ENCODE assay signal across 11 cellular contexts in the genomic region with DNA sequence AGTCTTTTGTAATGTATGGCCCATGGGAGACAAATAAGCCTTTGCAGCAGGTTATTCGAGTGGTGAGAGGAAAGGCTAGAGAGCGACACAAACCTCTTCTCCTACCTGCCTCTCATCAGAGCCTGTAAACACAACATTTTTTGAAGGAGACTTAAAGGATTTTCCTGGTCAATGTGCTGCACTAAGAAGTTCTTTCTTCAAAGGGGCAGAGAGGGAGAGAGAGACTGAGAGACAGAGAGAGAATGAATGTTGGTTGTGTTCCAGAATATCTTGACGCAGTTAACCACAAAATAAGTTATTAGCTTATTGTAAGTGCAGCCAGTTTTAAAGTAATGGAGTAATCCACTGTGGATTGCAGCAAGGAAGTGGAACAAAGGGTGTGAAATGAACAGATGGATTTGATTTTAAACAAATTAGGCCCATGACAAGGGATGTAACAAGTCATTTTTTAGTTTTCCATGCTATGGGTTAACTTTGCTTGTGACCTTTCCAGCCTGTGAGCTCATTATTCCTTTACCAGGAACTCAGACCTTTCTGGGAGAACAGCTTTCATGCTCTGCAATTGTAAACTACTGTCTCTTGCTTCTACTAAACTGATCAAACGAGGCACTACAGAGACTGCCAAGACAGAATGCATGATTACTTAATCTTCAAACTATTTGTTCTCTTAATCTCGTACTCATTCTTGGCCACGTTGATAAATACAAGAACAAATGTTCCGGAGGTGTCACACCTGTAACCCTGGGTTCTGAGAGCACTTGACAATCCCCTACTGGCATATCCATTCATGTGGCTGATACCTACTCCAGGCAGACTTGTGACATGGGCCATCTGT.
A peak's percentile ranks its signal among the peaks of the same experiment; 100 is the strongest.
DNase-seq lines count a peak whose midpoint lies in the region; FAIRE-seq and TF ChIP-seq lines count a peak whose summit lies in the region.
"Had no signal": no experiment of that assay in that cellular context is flagged by ENCODE, and none has a peak within 500 bp of the region (broad histone marks: within the 10 kb centered on the region; RNA-seq: fewer than 3 reads in every experiment).

No MANE protein-coding gene starts in this region.

- no peak overlapping the region for H3K4me3 ChIP-seq in endodermal cell (ENCODE audit: low read length)
- H3K4me3 ChIP-seq in mesendoderm (ENCODE audit: low read length): no peak overlapping the region

- no peak overlapping the region for H3K23ac ChIP-seq in mesendoderm (ENCODE audit: low read length)

- H4K8ac ChIP-seq in mesendoderm (ENCODE audit: low read depth, low read length): no peak overlapping the region

- peaks cover 3% of the 10 kb centered on the region for H3K27me3 Mint-ChIP-seq in endodermal cell (ENCODE audit: insufficient read depth)
- H3K27me3 Mint-ChIP-seq: activated naive CD4-positive, alpha-beta T cell treated with anti-CD3 and anti-CD28 coated beads, Interleukin-2, amount 10 ng/mL, durations not matched to agents 7 days and 5 days had no signal

- no peaks in the 10 kb centered on the region for H3K36me3 ChIP-seq in endodermal cell (ENCODE audit: control insufficient read depth, insufficient read depth, low read length)
- H3K36me3 ChIP-seq in mesendoderm (ENCODE audit: control insufficient read depth, insufficient read depth, low read length): no peaks in the 10 kb centered on the region

- H3K9me3 Mint-ChIP-seq in endodermal cell: no peaks in the 10 kb centered on the region
- H3K9me3 Mint-ChIP-seq: activated naive CD4-positive, alpha-beta T cell treated with anti-CD3 and anti-CD28 coated beads, Interleukin-2, amount 10 ng/mL, durations not matched to agents 7 days and 5 days had no signal

- H3K27ac Mint-ChIP-seq in endodermal cell: no peak overlapping the region
- H3K27ac Mint-ChIP-seq: activated naive CD4-positive, alpha-beta T cell treated with anti-CD3 and anti-CD28 coated beads, Interleukin-2, amount 10 ng/mL, durations not matched to agents 7 days and 5 days had no signal

- H3K4me1 ChIP-seq in endodermal cell (ENCODE audit: control insufficient read depth, insufficient read depth, low read length) (peaks cover 12% of the 10 kb centered on the region), mesendoderm (ENCODE audit: control insufficient read depth, low read depth, low read length) (no peaks in the 10 kb centered on the region)

- peak overlapping the region; percentile 15 for H3K18ac ChIP-seq in mesendoderm (ENCODE audit: low read length)

- H3K27ac ChIP-seq in endodermal cell (ENCODE audit: low read depth, low read length): peak overlapping the region; percentile 13
- H3K27ac ChIP-seq in mesendoderm (ENCODE audit: low read depth, low read length): no peak overlapping the region

- H3K27me3 ChIP-seq in endodermal cell (ENCODE audit: control insufficient read depth, insufficient read depth, low read length, poor library complexity, severe bottlenecking): no peaks in the 10 kb centered on the region
- H3K27me3 ChIP-seq in mesendoderm (ENCODE audit: insufficient read depth, low read length, poor library complexity): no peaks in the 10 kb centered on the region

- H3K4me1 Mint-ChIP-seq in endodermal cell: peaks cover 27% of the 10 kb centered on the region
- H3K4me1 Mint-ChIP-seq: activated naive CD4-positive, alpha-beta T cell treated with anti-CD3 and anti-CD28 coated beads, Interleukin-2, amount 10 ng/mL, durations not matched to agents 7 days and 5 days had no signal

- 67 to 81% methylated on average over 7 of the region's 7 CpGs for WGBS in endodermal cell (ENCODE audit: insufficient coverage in 1 of 2, insufficient read length in 1 of 2), 2 experiments
- no CpG with 5 or more reads among the region's 7 CpGs for WGBS in mesendoderm (ENCODE audit: extremely low coverage, insufficient coverage, low lambda C conversion rate)

- TF ChIP-seq CTCF in endodermal cell (conservative IDR thresholded peaks at IDR 0.05): no peak

- H3K4me3 Mint-ChIP-seq in endodermal cell: no peak overlapping the region
- H3K4me3 Mint-ChIP-seq: activated naive CD4-positive, alpha-beta T cell treated with anti-CD3 and anti-CD28 coated beads, Interleukin-2, amount 10 ng/mL, durations not matched to agents 7 days and 5 days had no signal

- no peak overlapping the region for H2BK120ac ChIP-seq in mesendoderm (ENCODE audit: low read depth, low read length)

- FAIRE-seq in urothelium cell line (lab: Jason Lieb, UNC) (no peak), frontal cortex (lab: Jason Lieb, UNC) (no peak)

- H3K79me1 ChIP-seq in mesendoderm (ENCODE audit: low read length): no peaks in the 10 kb centered on the region

- no peaks in the 10 kb centered on the region for H3K9me3 ChIP-seq in endodermal cell (ENCODE audit: control insufficient read depth, low read length)

- no peak overlapping the region for H2BK15ac ChIP-seq in mesendoderm (replicated peaks; ENCODE audit: low read depth)

- no peak overlapping the region for H3K56ac ChIP-seq in mesendoderm (ENCODE audit: low read length)

- H2AK5ac ChIP-seq in mesendoderm (ENCODE audit: low read length): peak overlapping the region; percentile 47

- H3K36me3 Mint-ChIP-seq in endodermal cell (ENCODE audit: low read depth): no peaks in the 10 kb centered on the region
- H3K36me3 Mint-ChIP-seq: activated naive CD4-positive, alpha-beta T cell treated with anti-CD3 and anti-CD28 coated beads, Interleukin-2, amount 10 ng/mL, durations not matched to agents 7 days and 5 days had no signal

- no peak overlapping the region for H4K5ac ChIP-seq in mesendoderm (ENCODE audit: low read length)

- no peak overlapping the region for H3K4ac ChIP-seq in mesendoderm (ENCODE audit: low read depth, low read length)

- no peak overlapping the region for H3K4me2 ChIP-seq in mesendoderm (ENCODE audit: low read length)

- peak overlapping the region; percentile 51 for H3K9ac ChIP-seq in endodermal cell (ENCODE audit: extremely low read depth, low read length, poor library complexity, severe bottlenecking)
- H3K9ac ChIP-seq in mesendoderm (ENCODE audit: low read length): no peak overlapping the region

- DNase-seq in NCI-H2171 treated with DMSO at 0.1 percent for 48 hours (lab: John Stamatoyannopoulos, UW) (peak; percentile 31), NCI-H2171 (lab: John Stamatoyannopoulos, UW) (no peak), endodermal cell (no peak), mesendoderm (peak; percentile 76), urothelium cell line (ENCODE audit: low spot score) (peak; percentile 18), retina (no peak), frontal cortex (ENCODE audit: low spot score in 2 of 2) (no peak)
- no peak for DNase-seq in stimulated activated CD4-positive, alpha-beta T cell treated with anti-CD3 and anti-CD28 coated beads, Interleukin-15, amount 100 ng/mL, for 24 hours
- DNase-seq: activated naive CD4-positive, alpha-beta T cell treated with anti-CD3 and anti-CD28 coated beads, Interleukin-2, amount 10 ng/mL, durations not matched to agents 7 days and 5 days; AML-193; NCI-H2029 had no signal

- no peak overlapping the region for H2BK5ac ChIP-seq in mesendoderm (ENCODE audit: low read length)

- no peaks in the 10 kb centered on the region for H3K79me2 ChIP-seq in mesendoderm (ENCODE audit: control insufficient read depth, insufficient read depth, low read length)

Comparison
In these comparisons a context has a peak if more than half of its experiments do, and no peak if none do; other contexts are left out.
1. DNase-seq: peak in NCI-H2171 treated with DMSO at 0.1 percent for 48 hours (single experiment), mesendoderm (single experiment) and urothelium cell line (single experiment); none in NCI-H2171 (single experiment), endodermal cell (single experiment), stimulated activated CD4-positive, alpha-beta T cell treated with anti-CD3 and anti-CD28 coated beads, Interleukin-15, amount 100 ng/mL, for 24 hours (single experiment), retina (single experiment) and frontal cortex (0 of 2).